In genomic region chr2:64988420-64989125, GRCh38 we compare ENCODE assay signal across 8 cellular contexts. TPM values are rescaled to one million over a fixed set of nuclear protein-coding genes. Genes with fewer than 3 reads are reported as not detected.
DNase-seq lines count a peak whose midpoint lies in the region; ATAC-seq and TF ChIP-seq lines count a peak whose summit lies in the region.

No MANE protein-coding gene starts in this region.

- POLR2A ChIA-PET in activated CD4-positive, alpha-beta T cell treated with anti-CD3 and anti-CD28 coated beads, Interleukin-2, amount 10 ng/mL, durations not matched to agents 7 days and 5 days (lab: Charles Lee) = interaction anchor here (0.9 kb wide), 2 partner anchors 67 to 71 kb away, joined by 4 to 5 read pairs; partner anchors contain the start of gene CEP68

- peak; percentile 16 for ATAC-seq in GM18519 (IDR thresholded peaks at IDR 0.05; ENCODE audit: low FRiP score, unreplicated experiment)
- peak; percentile 27 for ATAC-seq in HG03039 (IDR thresholded peaks at IDR 0.05; ENCODE audit: unreplicated experiment)
- peak; percentile 85 to 86 for ATAC-seq in lower lobe of right lung

- peak overlapping the region; percentile 67 to 84 for H3K9ac ChIP-seq in duodenal mucosa (ENCODE audit: low read depth in 1 of 2, low read length in 2 of 2)

- peaks cover 26% of the 10 kb centered on the region for H3K36me3 Mint-ChIP-seq in activated CD4-positive, alpha-beta T cell treated with anti-CD3 and anti-CD28 coated beads, Interleukin-2, amount 10 ng/mL, durations not matched to agents 7 days and 5 days (ENCODE audit: low read depth)

- H3K79me2 ChIP-seq in ACC112 (ENCODE audit: control insufficient read depth, insufficient read depth, low read length, unreplicated experiment) = no peaks in the 10 kb centered on the region

- peak overlapping the region; percentile 73 for H3K4me3 Mint-ChIP-seq in activated CD4-positive, alpha-beta T cell treated with anti-CD3 and anti-CD28 coated beads, Interleukin-2, amount 10 ng/mL, durations not matched to agents 7 days and 5 days

- H3K4me3 ChIP-seq in ACC112 (ENCODE audit: low read depth, low read length) = peak overlapping the region; percentile 88
- peak overlapping the region; percentile 80 to 82 for H3K4me3 ChIP-seq in duodenal mucosa (ENCODE audit: low read depth in 1 of 2, low read length in 2 of 2)
- peak overlapping the region; percentile 82 for H3K4me3 ChIP-seq in lower lobe of right lung

- H3K36me3 ChIP-seq in ACC112 (ENCODE audit: insufficient read depth, low read length) (no peaks in the 10 kb centered on the region), duodenal mucosa (ENCODE audit: control insufficient read depth in 1 of 2, insufficient read depth in 2 of 2, low read length in 2 of 2) (no peaks in the 10 kb centered on the region), lower lobe of right lung (no peaks in the 10 kb centered on the region)

- H3K9me3 ChIP-seq in duodenal mucosa (ENCODE audit: control insufficient read depth in 1 of 2, low read length in 2 of 2) = no peaks in the 10 kb centered on the region
- no peaks in the 10 kb centered on the region for H3K9me3 ChIP-seq in lower lobe of right lung

- DNase-seq in NCI-H2227 (lab: John Stamatoyannopoulos, UW; ENCODE audit: unreplicated experiment) (peak; percentile 92), lower lobe of right lung (peak; percentile 65)
- DNase-seq in activated CD4-positive, alpha-beta T cell treated with anti-CD3 and anti-CD28 coated beads, Interleukin-2, amount 10 ng/mL, durations not matched to agents 7 days and 5 days = peak; percentile 84
- peak in 2 of 3 experiments; percentile 19 to 21 for DNase-seq in stimulated activated CD4-positive, alpha-beta T cell treated with anti-CD3 and anti-CD28 coated beads, TNF-alpha, amount 100 ng/mL, for 4 hours (ENCODE audit: low read depth in 3 of 3)

- intact Hi-C loops in lower lobe of right lung (cut with DNase I) = no loop called here

- CTCF ChIA-PET in activated CD4-positive, alpha-beta T cell treated with anti-CD3 and anti-CD28 coated beads, Interleukin-2, amount 10 ng/mL, durations not matched to agents 7 days and 5 days (lab: Charles Lee) = interaction anchor here (0.6 to 4.6 kb wide), 15 partner anchors 8 to 130 kb away, joined by 3 to 21 read pairs (median 4); partner anchors contain the start of gene CEP68

- H3K27ac ChIP-seq in ACC112 (ENCODE audit: low read depth, low read length) (peak overlapping the region; percentile 92), duodenal mucosa (ENCODE audit: low read depth, low read length) (peak overlapping the region; percentile 91), lower lobe of right lung (peak overlapping the region; percentile 90)

- H3K27ac Mint-ChIP-seq in activated CD4-positive, alpha-beta T cell treated with anti-CD3 and anti-CD28 coated beads, Interleukin-2, amount 10 ng/mL, durations not matched to agents 7 days and 5 days = peak overlapping the region; percentile 76

- H3K27me3 ChIP-seq in ACC112 (ENCODE audit: insufficient read depth, low read length) = peaks cover 19% of the 10 kb centered on the region; the same call in 1 of the 2 replicates
- no peaks in the 10 kb centered on the region for H3K27me3 ChIP-seq in duodenal mucosa (ENCODE audit: control insufficient read depth in 1 of 2, insufficient read depth in 2 of 2, low read length in 2 of 2)
- no peaks in the 10 kb centered on the region for H3K27me3 ChIP-seq in lower lobe of right lung (ENCODE audit: low read depth)

- H3K4me1 ChIP-seq in ACC112 (ENCODE audit: control insufficient read depth, insufficient read depth, low read length, unreplicated experiment) = peaks cover 9% of the 10 kb centered on the region
- peaks cover 38 to 41% of the 10 kb centered on the region in 2 donors for H3K4me1 ChIP-seq in duodenal mucosa (ENCODE audit: control insufficient read depth in 1 of 2, insufficient read depth in 2 of 2, low read length in 2 of 2)
- H3K4me1 ChIP-seq in lower lobe of right lung = peaks cover 14% of the 10 kb centered on the region

- H3K27me3 Mint-ChIP-seq in activated CD4-positive, alpha-beta T cell treated with anti-CD3 and anti-CD28 coated beads, Interleukin-2, amount 10 ng/mL, durations not matched to agents 7 days and 5 days = no peaks in the 10 kb centered on the region

- peaks cover 65% of the 10 kb centered on the region for H3K4me1 Mint-ChIP-seq in activated CD4-positive, alpha-beta T cell treated with anti-CD3 and anti-CD28 coated beads, Interleukin-2, amount 10 ng/mL, durations not matched to agents 7 days and 5 days

- peak overlapping the region; percentile 96 for H2AFZ ChIP-seq in ACC112 (ENCODE audit: low read length, unreplicated experiment)

- TF ChIP-seq CTCF in lower lobe of right lung (IDR thresholded peaks at IDR 0.05) = peak; percentile 32

- no peaks in the 10 kb centered on the region for H3K9me3 Mint-ChIP-seq in activated CD4-positive, alpha-beta T cell treated with anti-CD3 and anti-CD28 coated beads, Interleukin-2, amount 10 ng/mL, durations not matched to agents 7 days and 5 days

RNA-seq across cellular contexts. Expression of gene SLC1A4, which starts 0.6 kb away (rescaled TPM):
- 10 to 100 TPM; 50.1 to 54.6 TPM for total RNA-seq in activated CD4-positive, alpha-beta T cell treated with anti-CD3 and anti-CD28 coated beads, Interleukin-2, amount 10 ng/mL, durations not matched to agents 7 days and 5 days
- 9.7 TPM for total RNA-seq in lower lobe of right lung

Comparison
In these comparisons a context has a peak if more than half of its experiments do, and no peak if none do; other contexts are left out.
1. Peak in every context shown above with its lines: DNase-seq, ATAC-seq, H3K4me3 ChIP-seq and H3K27ac ChIP-seq.
2. ATAC-seq: peak in every context shown above with its lines; median percentile 86 in lower lobe of right lung; 27 in HG03039; 16 in GM18519.
3. DNase-seq: peak in every context shown above with its lines; median percentile 92 in NCI-H2227; 84 in activated CD4-positive, alpha-beta T cell treated with anti-CD3 and anti-CD28 coated beads, Interleukin-2, amount 10 ng/mL, durations not matched to agents 7 days and 5 days; 65 in lower lobe of right lung; 20 in stimulated activated CD4-positive, alpha-beta T cell treated with anti-CD3 and anti-CD28 coated beads, TNF-alpha, amount 100 ng/mL, for 4 hours.